ENCODE assay signal across 27 cellular contexts in genomic region chr16:80592273-80592672, GRCh38. TPM values are rescaled to one million over a fixed set of nuclear protein-coding genes. Genes with fewer than 3 reads are reported as not detected.
"Had no signal": no experiment of that assay in that cellular context is flagged by ENCODE, and none has a peak within 500 bp of the region (broad histone marks: within the 10 kb centered on the region; RNA-seq: fewer than 3 reads in every experiment).

No MANE protein-coding gene starts in this region.

- H3K4me3 ChIP-seq: MG63, SK-N-MC had no signal

- H3K27ac ChIP-seq: SK-N-MC, VCaP had no signal

- H3K27ac Mint-ChIP-seq: activated naive CD4-positive, alpha-beta T cell treated with anti-CD3 and anti-CD28 coated beads for 36 hours; activated T-cell treated with anti-CD3 and anti-CD28 coated beads, Interleukin-2, amount 50 U/mL, for 24 hours; T-cell had no signal

- H3K36me3 ChIP-seq: MG63 had no signal

- H3K9me3 ChIP-seq: MG63 had no signal

- H3K27me3 ChIP-seq: MG63 had no signal

- DNase-seq: activated CD4-positive, CD25-positive, alpha-beta regulatory T cell; activated CD8-positive, alpha-beta memory T cell treated with anti-CD3 and anti-CD28 coated beads, Interleukin-2, amount 10 ng/mL, durations not matched to agents 7 days and 5 days; activated effector memory CD4-positive, alpha-beta T cell treated with anti-CD3 and anti-CD28 coated beads, Interleukin-2, amount 50 U/mL, for 16 hours; activated T-cell treated with anti-CD3 and anti-CD28 coated beads, Interleukin-2, amount 50 U/mL, for 24 hours; aorta; central memory CD4-positive, alpha-beta T cell; IMR-90; MG63; NCI-H1092 treated with DMSO at 0.1 percent for 48 hours; NCI-H1417 treated with DMSO at 0.1 percent for 48 hours; NCI-H1694; NCI-H2029; NCI-H345; NCI-H510A treated with DMSO at 0.1 percent for 48 hours; NCI-H69; NK-92 treated with Interleukin-12 subunit alpha and Interleukin-12 subunit beta, amount 100 ng/mL, for 24 hours; OCI-M1; RPMI8226 had no signal

- H3K4me3 Mint-ChIP-seq: activated CD8-positive, alpha-beta memory T cell treated with anti-CD3 and anti-CD28 coated beads, Interleukin-2, amount 10 ng/mL, durations not matched to agents 7 days and 5 days; activated naive CD4-positive, alpha-beta T cell treated with anti-CD3 and anti-CD28 coated beads for 36 hours; activated T-cell treated with anti-CD3 and anti-CD28 coated beads, Interleukin-2, amount 50 U/mL, for 24 hours had no signal

- ATAC-seq: Panc1, Right ventricle myocardium inferior had no signal

- FAIRE-seq: bronchial epithelial cell had no signal

RNA-seq across cellular contexts. Expression of gene DYNLRB2, which starts 51.5 kb away (rescaled TPM):
- total RNA-seq: activated naive CD4-positive, alpha-beta T cell treated with anti-CD3 and anti-CD28 coated beads for 36 hours; aorta; bronchial epithelial cell; chondrocyte; IMR-90; LHCN-M2; Right ventricle myocardium inferior had no signal
- polyA plus RNA-seq: IMR-90 had no signal
